ENCODE assay signal across 8 cellular contexts in the genomic region with DNA sequence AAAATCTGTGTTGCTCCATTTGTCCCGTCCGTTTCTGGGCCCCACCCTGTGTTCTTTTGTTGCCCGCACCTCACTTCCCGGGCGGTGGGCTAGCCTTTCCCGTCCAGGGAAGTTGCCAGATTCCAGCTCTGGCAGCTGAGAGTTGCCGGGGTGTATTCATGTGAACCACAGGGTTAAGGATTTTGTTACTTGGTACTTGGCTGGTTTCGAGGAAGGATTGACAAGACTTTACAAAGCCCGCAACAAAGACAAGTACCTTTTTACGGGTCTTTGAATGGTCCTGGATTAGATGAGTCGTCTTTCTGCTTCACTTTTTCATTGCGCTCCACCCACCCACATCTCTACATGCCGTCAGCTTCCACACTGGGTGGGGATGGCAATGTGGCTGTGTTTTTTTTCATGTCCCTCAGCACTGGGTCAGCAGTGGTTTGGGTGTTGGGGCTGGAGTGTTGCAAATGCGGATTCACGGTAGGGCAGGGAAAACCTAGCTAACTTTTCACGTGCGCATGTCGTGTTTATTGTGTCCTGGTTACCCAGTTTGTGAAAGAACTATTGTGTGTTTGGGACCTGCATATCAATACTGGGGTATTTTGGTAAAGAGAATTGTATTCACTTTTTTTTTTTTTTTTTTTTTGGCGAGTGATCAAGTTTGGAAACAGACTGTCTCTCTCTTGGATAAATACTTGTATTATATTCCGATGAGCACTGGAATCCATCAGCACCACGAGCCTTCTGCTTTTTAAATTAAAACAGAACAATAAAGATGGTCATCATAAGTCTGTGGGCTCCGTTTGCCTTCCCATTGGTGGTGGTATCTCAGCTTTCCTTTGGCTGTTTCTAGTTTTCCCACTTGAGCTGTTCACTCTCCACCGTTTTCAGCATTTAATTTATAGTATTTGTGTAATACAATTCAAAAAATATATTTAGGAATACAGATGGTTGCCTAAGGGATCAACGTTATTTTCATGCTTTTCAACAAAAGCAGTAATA. TPM values are rescaled to one million over a fixed set of nuclear protein-coding genes. Genes with fewer than 3 reads are reported as not detected.
A peak's percentile ranks its signal among the peaks of the same experiment; 100 is the strongest.
DNase-seq lines count a peak whose midpoint lies in the region; ATAC-seq and TF ChIP-seq lines count a peak whose summit lies in the region.

No MANE protein-coding gene starts in this region.

- H3K9me3 ChIP-seq in trophoblast cell (ENCODE audit: insufficient read depth, low read depth, low read length) = peaks cover 23% of the 10 kb centered on the region

- TF ChIP-seq CTCF in HFF-Myc (IDR thresholded peaks at IDR 0.05; ENCODE audit: low read depth, low read length, missing control alignments) (no peak), fibroblast of the aortic adventitia (IDR thresholded peaks at IDR 0.05; ENCODE audit: insufficient read depth, low read length) (no peak)

- H2AK5ac ChIP-seq in trophoblast cell (ENCODE audit: low read length) = no peak overlapping the region

- H2BK12ac ChIP-seq in trophoblast cell (ENCODE audit: low read length) = no peak overlapping the region

- no peak overlapping the region for H3K4ac ChIP-seq in trophoblast cell (ENCODE audit: low read depth, low read length)

- WGBS in trophoblast cell (ENCODE audit: extremely low coverage, insufficient coverage, insufficient read length) = no CpG with 5 or more reads among the region's 24 CpGs

- ATAC-seq in GM18907 (IDR thresholded peaks at IDR 0.05; ENCODE audit: unreplicated experiment) (no peak), HG03196 (IDR thresholded peaks at IDR 0.05; ENCODE audit: unreplicated experiment) (no peak)

- H4K12ac ChIP-seq in trophoblast cell (ENCODE audit: low read depth, low read length) = no peak overlapping the region

- H3K27me3 ChIP-seq in trophoblast cell (ENCODE audit: insufficient read depth, low read length) = no peaks in the 10 kb centered on the region

- H2BK120ac ChIP-seq in trophoblast cell (ENCODE audit: insufficient read depth, low read length, poor library complexity) = no peak overlapping the region

- peaks cover 4% of the 10 kb centered on the region for H3K79me2 ChIP-seq in trophoblast cell (ENCODE audit: control insufficient read depth, insufficient read depth, low read length, poor library complexity)

- no peak overlapping the region for H4K91ac ChIP-seq in trophoblast cell (ENCODE audit: low read depth, low read length)

- H4K8ac ChIP-seq in trophoblast cell (ENCODE audit: low read depth, low read length) = no peak overlapping the region

- no peak for DNase-seq in HFF-Myc (ENCODE audit: extremely low read depth, low read depth)
- peak; percentile 59 for DNase-seq in activated CD8-positive, alpha-beta memory T cell treated with anti-CD3 and anti-CD28 coated beads, Interleukin-2, amount 50 U/mL, for 4 hours
- peak; percentile 48 for DNase-seq in fibroblast of the aortic adventitia (ENCODE audit: low read depth)
- DNase-seq in trophoblast cell = peak in 1 of 2 donors; percentile 38
- no peak for DNase-seq in erythroblast (lab: John Stamatoyannopoulos, UW)
- DNase-seq in NCI-H526 (lab: John Stamatoyannopoulos, UW) = no peak

- H3K79me1 ChIP-seq in trophoblast cell (ENCODE audit: low read length) = peaks cover 9% of the 10 kb centered on the region

- no peak overlapping the region for H3K23ac ChIP-seq in trophoblast cell (ENCODE audit: low read length)

- H2BK5ac ChIP-seq in trophoblast cell (ENCODE audit: low read depth, low read length, poor library complexity) = no peak overlapping the region

- peak overlapping the region; percentile 67 for H3K4me2 ChIP-seq in trophoblast cell (ENCODE audit: low read length)

- H3K18ac ChIP-seq in trophoblast cell (ENCODE audit: low read length) = no peak overlapping the region

- no peak overlapping the region for H3K14ac ChIP-seq in trophoblast cell (ENCODE audit: low read length)

- peak overlapping the region; percentile 54 for H3K4me3 ChIP-seq in HFF-Myc (replicated peaks; ENCODE audit: low read depth, low read length)
- peak overlapping the region; percentile 80 for H3K4me3 ChIP-seq in fibroblast of the aortic adventitia (ENCODE audit: low read depth, low read length)
- peak overlapping the region; percentile 47 for H3K4me3 ChIP-seq in trophoblast cell (ENCODE audit: low read depth, low read length)

- TF ChIP-seq POLR2A in erythroblast (IDR thresholded peaks at IDR 0.05; ENCODE audit: low read length) = no peak

- peak overlapping the region; percentile 53 for H2AFZ ChIP-seq in trophoblast cell (ENCODE audit: insufficient read depth, low read length, poor library complexity)

- H3K27ac ChIP-seq in trophoblast cell (ENCODE audit: low read depth, low read length) = no peak overlapping the region

- H3K9ac ChIP-seq in trophoblast cell (ENCODE audit: low read length) = peak overlapping the region; percentile 19

- peaks cover 0 to 5% of the 10 kb centered on the region in 2 experiments for H3K4me1 ChIP-seq in trophoblast cell (ENCODE audit: control insufficient read depth in 1 of 2, insufficient read depth in 2 of 2, low read length in 2 of 2)

- no peaks in the 10 kb centered on the region for H3K36me3 ChIP-seq in trophoblast cell (ENCODE audit: control insufficient read depth in 1 of 2, insufficient read depth in 2 of 2, low read length in 2 of 2)

RNA-seq across cellular contexts. Expression of a gene that starts 1.2 kb away (rescaled TPM):
- total RNA-seq in fibroblast of the aortic adventitia (ENCODE audit: low replicate concordance) = 17.0 and 18.6 TPM in 2 replicates
- 23.3 and 25.5 TPM in 2 replicates for polyA plus RNA-seq in trophoblast cell (2013)

Comparison
In these comparisons a context has a peak if more than half of its experiments do, and no peak if none do; other contexts are left out.
1. DNase-seq: peak in activated CD8-positive, alpha-beta memory T cell treated with anti-CD3 and anti-CD28 coated beads, Interleukin-2, amount 50 U/mL, for 4 hours (single experiment) and fibroblast of the aortic adventitia (single experiment); none in HFF-Myc (single experiment), erythroblast (0 of 2) and NCI-H526 (0 of 2).
2. Peak in every context shown above with its lines, with median percentiles within 50 percentile points of each other: H3K4me3 ChIP-seq.